8 cellular contexts compared by ENCODE assay signal in the genomic region with DNA sequence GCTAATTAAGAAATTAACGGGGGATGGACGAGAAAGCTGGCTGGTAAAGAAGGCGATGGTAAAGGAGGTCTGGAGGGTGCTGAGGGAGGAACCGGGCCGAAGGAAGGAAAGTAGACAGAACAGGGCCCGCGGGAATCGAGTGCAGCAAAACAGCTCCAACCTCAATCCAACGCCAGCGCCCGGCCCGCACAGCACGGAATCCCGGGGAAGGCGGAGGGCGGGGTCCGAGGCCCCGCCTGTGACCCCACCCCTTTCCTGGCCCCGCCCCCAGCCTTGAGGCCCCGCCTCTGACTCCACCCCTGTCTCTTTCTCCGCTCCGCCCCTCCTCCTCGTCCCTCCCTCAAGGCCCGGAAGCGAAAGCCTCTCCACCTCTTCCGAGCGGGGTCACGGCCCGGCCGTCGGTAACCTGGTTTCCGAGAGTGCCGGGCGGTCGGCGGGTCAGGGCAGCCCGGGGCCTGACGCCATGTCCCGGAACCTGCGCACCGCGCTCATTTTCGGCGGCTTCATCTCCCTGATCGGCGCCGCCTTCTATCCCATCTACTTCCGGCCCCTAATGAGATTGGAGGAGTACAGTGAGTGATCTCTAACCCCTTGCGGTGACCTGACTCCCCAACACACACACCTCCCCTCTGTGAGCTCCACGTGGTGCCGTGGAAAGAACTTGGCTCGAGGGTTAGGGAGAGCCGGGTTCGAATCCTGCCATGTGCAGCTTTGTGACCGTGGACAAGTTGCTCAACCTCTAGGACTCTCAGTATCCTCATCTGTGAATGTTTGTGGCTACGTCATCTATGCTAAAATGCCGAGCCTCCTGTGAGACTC. TPM values are rescaled to one million over a fixed set of nuclear protein-coding genes. Genes with fewer than 3 reads are reported as not detected.
DNase-seq lines count a peak whose midpoint lies in the region; TF ChIP-seq lines count a peak whose summit lies in the region.

Gene SMIM20, plus strand, starts transcription at position 370 of the 819 bp plus-strand sequence. Its CDS starts 94 bp downstream, at position 464.

- H3K27ac Mint-ChIP-seq in nephron: peak within 1 kb of the TSS; percentile 91 to 98 (median 96)
- H3K27ac Mint-ChIP-seq in stimulated activated naive CD8-positive, alpha-beta T cell treated with anti-CD3 and anti-CD28 coated beads, Interleukin-15, Interleukin-2, amounts not matched to agents 100 ng/mL and 50 ng/mL, for 24 hours: peak within 1 kb of the TSS; percentile 95

- peaks cover 5% of the 10 kb centered on the region for H3K27me3 Mint-ChIP-seq in nephron (ENCODE audit: low read depth)
- peaks cover 2% of the 10 kb centered on the region for H3K27me3 Mint-ChIP-seq in stimulated activated naive CD8-positive, alpha-beta T cell treated with anti-CD3 and anti-CD28 coated beads, Interleukin-15, Interleukin-2, amounts not matched to agents 100 ng/mL and 50 ng/mL, for 24 hours

- peak within 1 kb of the TSS; percentile 88 to 100 (median 94) for H3K4me3 Mint-ChIP-seq in nephron
- H3K4me3 Mint-ChIP-seq in stimulated activated naive CD8-positive, alpha-beta T cell treated with anti-CD3 and anti-CD28 coated beads, Interleukin-15, Interleukin-2, amounts not matched to agents 100 ng/mL and 50 ng/mL, for 24 hours: peak within 1 kb of the TSS; percentile 85

- peak; percentile 89 for DNase-seq in ELR (ENCODE audit: low read depth)
- peak; percentile 83 for DNase-seq in GOT3 (lab: John Stamatoyannopoulos, UW)
- peak; percentile 83 for DNase-seq in LHCN-M2 (ENCODE audit: low read depth)
- DNase-seq in RWPE1 (ENCODE audit: low spot score): peak; percentile 96
- peak; percentile 78 for DNase-seq in activated T-helper 9 cell treated with anti-CD3 and anti-CD28 coated beads, Interleukin-2, amount 50 U/mL, for 16 hours (ENCODE audit: low read depth)
- peak; percentile 89 for DNase-seq in fibroblast of peridontal ligament (ENCODE audit: extremely low read depth)

- H3K36me3 Mint-ChIP-seq in nephron (ENCODE audit: low read depth): no peaks in the 10 kb centered on the region
- H3K36me3 Mint-ChIP-seq in stimulated activated naive CD8-positive, alpha-beta T cell treated with anti-CD3 and anti-CD28 coated beads, Interleukin-15, Interleukin-2, amounts not matched to agents 100 ng/mL and 50 ng/mL, for 24 hours (ENCODE audit: low read depth): peaks cover 5% of the 10 kb centered on the region

- POLR2A ChIA-PET in RWPE1 (lab: Yijun Ruan, JAX; ENCODE audit: low non-redundant PET): interaction anchor here (0.5 to 0.6 kb wide), 2 partner anchors 11 to 562 kb away, joined by 3 read pairs; no protein-coding TSS in a partner anchor

- no peaks in the 10 kb centered on the region for H3K9me3 Mint-ChIP-seq in nephron
- H3K9me3 Mint-ChIP-seq in stimulated activated naive CD8-positive, alpha-beta T cell treated with anti-CD3 and anti-CD28 coated beads, Interleukin-15, Interleukin-2, amounts not matched to agents 100 ng/mL and 50 ng/mL, for 24 hours: peaks cover 3% of the 10 kb centered on the region

- CTCF ChIA-PET in RWPE1 (lab: Yijun Ruan, JAX): interaction anchor here (0.7 kb wide), 1 partner anchor 49 kb away, joined by 6 read pairs; no protein-coding TSS in a partner anchor

- H3K27ac ChIP-seq in RWPE1: peak within 1 kb of the TSS; percentile 85

- H3K4me1 Mint-ChIP-seq in nephron: peaks cover 24% of the 10 kb centered on the region
- peaks cover 29% of the 10 kb centered on the region for H3K4me1 Mint-ChIP-seq in stimulated activated naive CD8-positive, alpha-beta T cell treated with anti-CD3 and anti-CD28 coated beads, Interleukin-15, Interleukin-2, amounts not matched to agents 100 ng/mL and 50 ng/mL, for 24 hours (ENCODE audit: low read depth)

- TF ChIP-seq CTCF in RWPE1 (conservative IDR thresholded peaks at IDR 0.05; ENCODE audit: low read depth): no peak
- no peak for TF ChIP-seq CTCF in nephron (IDR thresholded peaks at IDR 0.05; ENCODE audit: unreplicated experiment in 3 of 3)

RNA-seq across cellular contexts. Expression of gene SMIM20, which starts in this region (rescaled TPM):
- total RNA-seq in LHCN-M2 (2014; rRNA removed): 33.6 and 41.1 TPM in 2 replicates
- polyA plus RNA-seq in LHCN-M2 (2012): 30.7 TPM

Comparison
In these comparisons a context has a peak if more than half of its experiments do, and no peak if none do; other contexts are left out.
1. Peak in every context shown above with its lines: DNase-seq and H3K27ac ChIP-seq.